Comparison of ENCODE assay signal across 21 cellular contexts in the genomic region with DNA sequence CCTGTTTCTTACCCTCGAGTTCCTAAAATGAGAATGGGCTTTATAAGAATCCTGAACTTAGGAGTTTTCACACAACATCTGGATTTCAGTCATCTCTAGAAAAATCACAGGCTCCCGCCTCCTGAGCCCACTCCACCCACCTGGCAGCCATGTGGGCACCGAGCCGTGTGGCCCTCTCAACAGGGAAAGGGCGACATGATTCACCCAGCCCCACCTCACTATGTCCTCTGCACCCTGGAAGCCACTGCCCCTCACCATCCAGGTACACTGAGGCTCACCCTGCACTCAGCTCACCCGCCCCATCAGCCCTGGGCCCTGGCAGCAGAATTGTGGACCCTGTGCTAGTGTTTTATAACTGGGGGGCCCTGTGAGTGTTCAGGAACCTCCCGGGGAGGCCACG.
"Had no signal": no experiment of that assay in that cellular context is flagged by ENCODE, and none has a peak within 500 bp of the region (broad histone marks: within the 10 kb centered on the region; RNA-seq: fewer than 3 reads in every experiment).

No MANE protein-coding gene starts in this region.

- H3K27me3 ChIP-seq: MG63, SJSA1 had no signal

- ATAC-seq: HepG2 had no signal

- H3K9me3 ChIP-seq: MG63, SJSA1 had no signal

- H3K36me3 ChIP-seq: MG63, SJSA1 had no signal

- DNase-seq: IMR-90, Karpas-422, KG1, MG63, NCI-H1436, NCI-H187, NCI-H2029, NCI-H2081 treated with DMSO at 0.1 percent for 48 hours, NCI-H2171, NCI-H226, NCI-H446, NCI-H510A, NCI-H524 treated with DMSO at 0.1 percent for 48 hours, NCI-H69, NCI-H774, Right ventricle myocardium superior, RPMI8226, SIG-M5 had no signal

- H3K4me1 ChIP-seq: SJSA1 had no signal

- H3K4me3 ChIP-seq: MG63, SJSA1, SK-N-MC had no signal

- H3K27ac ChIP-seq: SJSA1, SK-N-MC had no signal
